21 cellular contexts compared by ENCODE assay signal in the genomic region with DNA sequence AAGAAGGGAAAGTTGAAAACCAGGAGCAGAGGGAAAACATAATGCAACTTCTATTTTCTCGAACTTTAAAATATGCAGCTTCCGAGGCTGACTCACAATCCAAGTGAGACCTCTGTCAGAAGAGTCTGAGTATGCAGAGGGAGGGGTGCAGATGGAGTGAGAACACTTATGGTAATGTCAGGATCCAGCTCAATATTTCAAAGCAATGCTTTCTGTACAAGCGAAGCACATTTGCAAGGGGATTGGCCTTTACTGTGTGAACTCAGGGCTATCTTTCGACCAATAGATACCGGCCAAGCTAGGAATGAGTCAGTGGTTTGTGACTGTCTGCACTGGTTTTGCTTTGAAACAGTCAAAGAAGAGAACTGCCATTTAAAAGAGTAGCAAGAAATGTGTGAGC.
DNase-seq lines count a peak whose midpoint lies in the region; ATAC-seq and TF ChIP-seq lines count a peak whose summit lies in the region.
"Had no signal": no experiment of that assay in that cellular context is flagged by ENCODE, and none has a peak within 500 bp of the region (broad histone marks: within the 10 kb centered on the region; RNA-seq: fewer than 3 reads in every experiment).

No MANE protein-coding gene starts in this region.

- H3K27me3 Mint-ChIP-seq in progenitor cell of endocrine pancreas (no peaks in the 10 kb centered on the region), WTC11 (ENCODE audit: low read depth) (no peaks in the 10 kb centered on the region)
- H3K27me3 Mint-ChIP-seq: activated naive CD8-positive, alpha-beta T cell treated with anti-CD3 and anti-CD28 coated beads for 36 hours; CD4-positive, alpha-beta T cell; naive thymus-derived CD4-positive, alpha-beta T cell had no signal

- ATAC-seq in WTC11, result no peak
- ATAC-seq in activated CD4-positive, CD25-positive, alpha-beta regulatory T cell treated with anti-CD3 and anti-CD28 coated beads, Interleukin-2, amount 50 U/mL, for 24 hours, result no peak
- ATAC-seq: naive thymus-derived CD4-positive, alpha-beta T cell had no signal

- H3K27ac Mint-ChIP-seq in progenitor cell of endocrine pancreas (peak overlapping the region; percentile 34), WTC11 (no peak overlapping the region)
- H3K27ac Mint-ChIP-seq: activated naive CD8-positive, alpha-beta T cell treated with anti-CD3 and anti-CD28 coated beads for 36 hours; activated T-helper 2 cell treated with anti-CD3 and anti-CD28 coated beads, Interferon-gamma antibody, Interleukin-2, Interleukin-4, amounts not matched to agents 10 μg/mL and 5 μg/mL and 100 μg/mL, durations not matched to agents 14 hours and 24 hours and 36 hours; CD4-positive, alpha-beta T cell; naive thymus-derived CD4-positive, alpha-beta T cell had no signal

- H3K36me3 Mint-ChIP-seq in progenitor cell of endocrine pancreas (ENCODE audit: insufficient read depth), result no peaks in the 10 kb centered on the region
- no peaks in the 10 kb centered on the region for H3K36me3 Mint-ChIP-seq in WTC11
- H3K36me3 Mint-ChIP-seq: activated naive CD8-positive, alpha-beta T cell treated with anti-CD3 and anti-CD28 coated beads for 36 hours; naive thymus-derived CD4-positive, alpha-beta T cell had no signal

- H3K4me3 Mint-ChIP-seq in progenitor cell of endocrine pancreas (ENCODE audit: low read depth) (no peak overlapping the region), WTC11 (no peak overlapping the region)
- H3K4me3 Mint-ChIP-seq: activated naive CD8-positive, alpha-beta T cell treated with anti-CD3 and anti-CD28 coated beads for 36 hours; CD4-positive, alpha-beta T cell; naive thymus-derived CD4-positive, alpha-beta T cell had no signal

- POLR2A ChIA-PET in WTC11 (lab: Charles Lee), result no interaction called here

- H3K4me1 Mint-ChIP-seq in progenitor cell of endocrine pancreas (ENCODE audit: low read depth) (peaks cover 35% of the 10 kb centered on the region), WTC11 (peaks cover 5% of the 10 kb centered on the region)
- H3K4me1 Mint-ChIP-seq: activated naive CD8-positive, alpha-beta T cell treated with anti-CD3 and anti-CD28 coated beads for 36 hours; naive thymus-derived CD4-positive, alpha-beta T cell had no signal

- CTCF ChIA-PET in WTC11 (lab: Charles Lee), result no interaction called here

- TF ChIP-seq CTCF in progenitor cell of endocrine pancreas (IDR thresholded peaks at IDR 0.05; ENCODE audit: unreplicated experiment) (no peak), WTC11 (IDR thresholded peaks at IDR 0.05) (no peak)

- DNase-seq in H4 (ENCODE audit: low spot score) (peak; percentile 29), RPMI7951 (ENCODE audit: low read depth) (peak; percentile 10), fibroblast of peridontal ligament (ENCODE audit: extremely low read depth) (peak; percentile 55), progenitor cell of endocrine pancreas (ENCODE audit: low spot score, unreplicated experiment) (no peak), WTC11 (ENCODE audit: low spot score) (no peak), NCI-H446 treated with DMSO at 0.1 percent for 48 hours (lab: John Stamatoyannopoulos, UW) (no peak)
- DNase-seq in activated CD4-positive, alpha-beta T cell treated with anti-CD3 and anti-CD28 coated beads, Interleukin-2, amount 50 U/mL, for 1 hour, result no peak
- DNase-seq: activated CD4-positive, alpha-beta T cell treated with anti-CD3 and anti-CD28 coated beads for 4 hours; activated naive CD8-positive, alpha-beta T cell treated with anti-CD3 and anti-CD28 coated beads for 36 hours; CD4-positive, alpha-beta T cell; cortex of kidney; kidney; naive thymus-derived CD4-positive, alpha-beta T cell; NCI-H1417; NCI-H2107; NCI-H510A treated with DMSO at 0.1 percent for 48 hours; ovary; SHP77; stimulated activated naive CD4-positive, alpha-beta T cell treated with Interleukin-2 at 50 U/mL for 16 hours had no signal

- H3K9me3 Mint-ChIP-seq in progenitor cell of endocrine pancreas (ENCODE audit: low read depth) (no peaks in the 10 kb centered on the region), WTC11 (no peaks in the 10 kb centered on the region)
- H3K9me3 Mint-ChIP-seq: activated naive CD8-positive, alpha-beta T cell treated with anti-CD3 and anti-CD28 coated beads for 36 hours had no signal

TF ChIP-seq in WTC11, 78 proteins besides CTCF, POLR2A, EP300 and RAD21 (continues in another document):
- no peak for TF ChIP-seq ZNF281 (CRISPR knock-in tag; IDR thresholded peaks at IDR 0.05)
- no peak for TF ChIP-seq ZNF219 (CRISPR knock-in tag; IDR thresholded peaks at IDR 0.05; ENCODE audit: borderline replicate concordance)
- no peak for TF ChIP-seq NR2C2 (CRISPR knock-in tag; IDR thresholded peaks at IDR 0.05)
- TF ChIP-seq, protein P1, sequence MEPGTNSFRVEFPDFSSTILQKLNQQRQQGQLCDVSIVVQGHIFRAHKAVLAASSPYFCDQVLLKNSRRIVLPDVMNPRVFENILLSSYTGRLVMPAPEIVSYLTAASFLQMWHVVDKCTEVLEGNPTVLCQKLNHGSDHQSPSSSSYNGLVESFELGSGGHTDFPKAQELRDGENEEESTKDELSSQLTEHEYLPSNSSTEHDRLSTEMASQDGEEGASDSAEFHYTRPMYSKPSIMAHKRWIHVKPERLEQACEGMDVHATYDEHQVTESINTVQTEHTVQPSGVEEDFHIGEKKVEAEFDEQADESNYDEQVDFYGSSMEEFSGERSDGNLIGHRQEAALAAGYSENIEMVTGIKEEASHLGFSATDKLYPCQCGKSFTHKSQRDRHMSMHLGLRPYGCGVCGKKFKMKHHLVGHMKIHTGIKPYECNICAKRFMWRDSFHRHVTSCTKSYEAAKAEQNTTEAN (CRISPR knock-in tag; IDR thresholded peaks at IDR 0.05), result no peak
- no peak for TF ChIP-seq ZNF263 (CRISPR knock-in tag; IDR thresholded peaks at IDR 0.05; ENCODE audit: low read depth)
- no peak for TF ChIP-seq AR (CRISPR knock-in tag; IDR thresholded peaks at IDR 0.05)
- no peak for TF ChIP-seq RORB (CRISPR knock-in tag; IDR thresholded peaks at IDR 0.05)
- no peak for TF ChIP-seq ZBTB21 (CRISPR knock-in tag; IDR thresholded peaks at IDR 0.05; ENCODE audit: borderline replicate concordance)
- no peak for TF ChIP-seq ZNF423 (CRISPR knock-in tag; IDR thresholded peaks at IDR 0.05)
- TF ChIP-seq MXD4 (CRISPR knock-in tag; IDR thresholded peaks at IDR 0.05; ENCODE audit: borderline replicate concordance), result no peak
- TF ChIP-seq, protein P2, sequence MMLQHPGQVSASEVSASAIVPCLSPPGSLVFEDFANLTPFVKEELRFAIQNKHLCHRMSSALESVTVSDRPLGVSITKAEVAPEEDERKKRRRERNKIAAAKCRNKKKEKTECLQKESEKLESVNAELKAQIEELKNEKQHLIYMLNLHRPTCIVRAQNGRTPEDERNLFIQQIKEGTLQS (CRISPR knock-in tag; conservative IDR thresholded peaks at IDR 0.05), result no peak
- TF ChIP-seq CREB1 (CRISPR knock-in tag; IDR thresholded peaks at IDR 0.05), result no peak

Comparison
In these comparisons a context has a peak if more than half of its experiments do, and no peak if none do; other contexts are left out.
1. DNase-seq: peak in H4 (single experiment), RPMI7951 (single experiment) and fibroblast of peridontal ligament (single experiment); none in progenitor cell of endocrine pancreas (single experiment), WTC11 (single experiment), activated CD4-positive, alpha-beta T cell treated with anti-CD3 and anti-CD28 coated beads, Interleukin-2, amount 50 U/mL, for 1 hour (single experiment) and NCI-H446 treated with DMSO at 0.1 percent for 48 hours (single experiment).